ENCODE assay signal across 9 cellular contexts in genomic region chr4:93891244-93891643, GRCh38.
"Had no signal": no experiment of that assay in that cellular context is flagged by ENCODE, and none has a peak within 500 bp of the region (broad histone marks: within the 10 kb centered on the region; RNA-seq: fewer than 3 reads in every experiment).

No MANE protein-coding gene starts in this region.

- H3K4me1 Mint-ChIP-seq: IgD-negative memory B cell had no signal

- H2AFZ ChIP-seq: GM23248 had no signal

- H3K36me3 Mint-ChIP-seq: IgD-negative memory B cell had no signal

- H3K36me3 ChIP-seq: HAP-1 had no signal

- H3K27me3 Mint-ChIP-seq: IgD-negative memory B cell had no signal

- ATAC-seq: HCT116, HepG2 had no signal

- H3K27ac ChIP-seq: GM23248, HL-60 had no signal

- H3K9ac ChIP-seq: GM23248 had no signal

- H3K4me1 ChIP-seq: HAP-1 had no signal

- H3K9me3 ChIP-seq: HAP-1 had no signal

- H3K4me3 Mint-ChIP-seq: HFFc6, IgD-negative memory B cell had no signal

- H3K4me3 ChIP-seq: GM23248, HAP-1 had no signal

- H3K27ac Mint-ChIP-seq: HFFc6, IgD-negative memory B cell had no signal

- DNase-seq: GM23248, GOT3, H7, HFFc6 had no signal
